ENCODE assay signal across 15 cellular contexts in genomic region chr6:129637340-129638054, GRCh38.
DNase-seq lines count a peak whose midpoint lies in the region; ATAC-seq and TF ChIP-seq lines count a peak whose summit lies in the region.
"Had no signal": no experiment of that assay in that cellular context is flagged by ENCODE, and none has a peak within 500 bp of the region (broad histone marks: within the 10 kb centered on the region; RNA-seq: fewer than 3 reads in every experiment).

No MANE protein-coding gene starts in this region.

- H3K79me1 ChIP-seq in mesenchymal stem cell (replicated peaks; ENCODE audit: low read length, poor library complexity, severe bottlenecking) = peaks cover 7% of the 10 kb centered on the region

- no peak overlapping the region for H3K9ac ChIP-seq in mesenchymal stem cell (ENCODE audit: low read length)

- peak overlapping the region in 1 of 2 experiments; percentile 90 for H2BK12ac ChIP-seq in mesenchymal stem cell (ENCODE audit: low read length in 2 of 2)

- 87 to 95% (median 90%) methylated on average over 3 of the region's 3 CpGs for WGBS in heart left ventricle, 4 donors
- 87% methylated on average over 3 of the region's 3 CpGs for WGBS in mesenchymal stem cell

- TF ChIP-seq CTCF in heart left ventricle (IDR thresholded peaks at IDR 0.05) (no peak), type B pancreatic cell (conservative IDR thresholded peaks at IDR 0.05) (no peak)

- no peak for ATAC-seq in heart left ventricle
- ATAC-seq in Right ventricle myocardium superior (ENCODE audit: poor library complexity) = no peak
- no peak for ATAC-seq in HG03378 (IDR thresholded peaks at IDR 0.05; ENCODE audit: unreplicated experiment)

- no peak overlapping the region for H3K4me3 Mint-ChIP-seq in type B pancreatic cell
- H3K4me3 Mint-ChIP-seq: activated naive CD4-positive, alpha-beta T cell treated with anti-CD3 and anti-CD28 coated beads for 36 hours; CD4-positive, CD25-positive, alpha-beta regulatory T cell had no signal

- no peak overlapping the region for H3K23ac ChIP-seq in mesenchymal stem cell (ENCODE audit: low read length in 2 of 2)

- H3K18ac ChIP-seq in mesenchymal stem cell (ENCODE audit: low read depth in 1 of 2, low read length in 2 of 2) = peak overlapping the region in 1 of 2 experiments; percentile 50

- H2AFZ ChIP-seq in mesenchymal stem cell (ENCODE audit: low read depth, low read length) = no peak overlapping the region

- H4K8ac ChIP-seq in mesenchymal stem cell (ENCODE audit: low read length) = no peak overlapping the region

- H2AK5ac ChIP-seq in mesenchymal stem cell (ENCODE audit: low read length, severe bottlenecking) = no peak overlapping the region

- H3K4me2 ChIP-seq in mesenchymal stem cell (ENCODE audit: low read length, poor library complexity, severe bottlenecking) = no peak overlapping the region

- H3K36me3 Mint-ChIP-seq in type B pancreatic cell = no peaks in the 10 kb centered on the region

- H3K4me1 Mint-ChIP-seq in type B pancreatic cell (ENCODE audit: unreplicated experiment) = peaks cover 24% of the 10 kb centered on the region

- no peak overlapping the region for H4K91ac ChIP-seq in mesenchymal stem cell (ENCODE audit: low read length)

- no peak overlapping the region for H3K4me3 ChIP-seq in heart left ventricle
- no peak overlapping the region for H3K4me3 ChIP-seq in SJSA1
- no peak overlapping the region for H3K4me3 ChIP-seq in mesenchymal stem cell (ENCODE audit: insufficient read depth in 1 of 2, low read depth in 1 of 2, low read length in 2 of 2)

- DNase-seq in heart left ventricle = no peak
- DNase-seq in Right ventricle myocardium superior = no peak
- DNase-seq in SJSA1 (ENCODE audit: low read depth in 1 of 2, low spot score in 2 of 2) = no peak
- no peak for DNase-seq in mesenchymal stem cell
- no peak for DNase-seq in type B pancreatic cell (ENCODE audit: extremely low spot score, unreplicated experiment)
- DNase-seq in DMS114 treated with DMSO at 0.1 percent for 48 hours (lab: John Stamatoyannopoulos, UW; ENCODE audit: unreplicated experiment) = no peak
- no peak for DNase-seq in dermis blood vessel endothelial cell
- DNase-seq: activated naive CD4-positive, alpha-beta T cell treated with anti-CD3 and anti-CD28 coated beads for 36 hours; activated T-cell treated with anti-CD3 and anti-CD28 coated beads for 4 hours; CD4-positive, CD25-positive, alpha-beta regulatory T cell; KBM-7; NCI-H1092 treated with DMSO at 0.1 percent for 48 hours; retina; stimulated activated naive CD4-positive, alpha-beta T cell treated with Interleukin-2 at 50 U/mL for 16 hours had no signal

- H3K4me1 ChIP-seq in heart left ventricle = peaks cover 0 to 34% (median 14%) of the 10 kb centered on the region in 12 donors
- H3K4me1 ChIP-seq in SJSA1 (replicated peaks) = peaks cover 31% of the 10 kb centered on the region
- peaks cover 2% of the 10 kb centered on the region for H3K4me1 ChIP-seq in mesenchymal stem cell (ENCODE audit: control insufficient read depth, insufficient read depth, low read depth, low read length)

- no peaks in the 10 kb centered on the region for H3K9me3 ChIP-seq in heart left ventricle
- H3K9me3 ChIP-seq in SJSA1 (replicated peaks) = no peaks in the 10 kb centered on the region
- no peaks in the 10 kb centered on the region for H3K9me3 ChIP-seq in mesenchymal stem cell (ENCODE audit: control insufficient read depth, low read length)

- H3K27me3 ChIP-seq in heart left ventricle (no peaks in the 10 kb centered on the region), SJSA1 (replicated peaks) (no peaks in the 10 kb centered on the region; the same call in 1 of the 2 replicates), mesenchymal stem cell (ENCODE audit: control insufficient read depth in 1 of 2, insufficient read depth in 1 of 2, low read length in 2 of 2) (no peaks in the 10 kb centered on the region)

- no peak for TF ChIP-seq POLR2A in heart left ventricle (IDR thresholded peaks at IDR 0.05)

- no peak overlapping the region for H2BK5ac ChIP-seq in mesenchymal stem cell (ENCODE audit: low read depth, low read length, poor library complexity, severe bottlenecking)

- no peak overlapping the region for H3K14ac ChIP-seq in mesenchymal stem cell (ENCODE audit: low read length in 2 of 2)

- H3K4ac ChIP-seq in mesenchymal stem cell (ENCODE audit: low read depth in 1 of 2, low read length in 2 of 2) = no peak overlapping the region

- H3K27ac ChIP-seq in heart left ventricle = peak overlapping the region in 10 of 12 donors; percentile 2 to 49 (median 28)
- H3K27ac ChIP-seq in SJSA1 = peak overlapping the region; percentile 17
- H3K27ac ChIP-seq in mesenchymal stem cell (ENCODE audit: low read length, poor library complexity, severe bottlenecking) = peak overlapping the region; percentile 89

- intact Hi-C loops in heart left ventricle (cut with DNase I) = no loop called here
- intact Hi-C loops in Right ventricle myocardium superior (cut with DNase I) = no loop called here

- peak overlapping the region; percentile 64 for H3K27ac Mint-ChIP-seq in type B pancreatic cell
- H3K27ac Mint-ChIP-seq: activated naive CD4-positive, alpha-beta T cell treated with anti-CD3 and anti-CD28 coated beads for 36 hours had no signal

- H3K27me3 Mint-ChIP-seq in type B pancreatic cell = no peaks in the 10 kb centered on the region
- H3K27me3 Mint-ChIP-seq: CD4-positive, CD25-positive, alpha-beta regulatory T cell had no signal

- H2BK120ac ChIP-seq in mesenchymal stem cell (ENCODE audit: low read depth, low read length) = no peak overlapping the region

- H2BK15ac ChIP-seq in mesenchymal stem cell (ENCODE audit: low read depth, poor library complexity, severe bottlenecking) = no peak overlapping the region

- peaks cover 0 to 43% (median 0%) of the 10 kb centered on the region in 9 donors for H3K36me3 ChIP-seq in heart left ventricle
- H3K36me3 ChIP-seq in SJSA1 = peaks cover 30% of the 10 kb centered on the region
- peaks cover 10 to 56% of the 10 kb centered on the region in 2 experiments for H3K36me3 ChIP-seq in mesenchymal stem cell (ENCODE audit: control insufficient read depth in 1 of 2, insufficient read depth in 2 of 2, low read depth in 1 of 2, low read length in 2 of 2)

- H3K9me3 Mint-ChIP-seq in type B pancreatic cell = no peaks in the 10 kb centered on the region
- H3K9me3 Mint-ChIP-seq: activated naive CD4-positive, alpha-beta T cell treated with anti-CD3 and anti-CD28 coated beads for 36 hours; CD4-positive, CD25-positive, alpha-beta regulatory T cell had no signal

Comparison
In these comparisons a context has a peak if more than half of its experiments do, and no peak if none do; other contexts are left out.
1. H3K27ac ChIP-seq: peak in every context shown above with its lines; median percentile 89 in mesenchymal stem cell; 28 in heart left ventricle; 17 in SJSA1.